In genomic region chr6:154430494-154430919, GRCh38 we compare ENCODE assay signal across 1 cellular context.
A peak's percentile ranks its signal among the peaks of the same experiment; 100 is the strongest.
TF ChIP-seq lines count a peak whose summit lies in the region.

No MANE protein-coding gene starts in this region.

TF ChIP-seq in HepG2, 621 proteins besides CTCF, POLR2A, EP300 and RAD21 (continued from another document and continues in another):
- TF ChIP-seq, protein P1, sequence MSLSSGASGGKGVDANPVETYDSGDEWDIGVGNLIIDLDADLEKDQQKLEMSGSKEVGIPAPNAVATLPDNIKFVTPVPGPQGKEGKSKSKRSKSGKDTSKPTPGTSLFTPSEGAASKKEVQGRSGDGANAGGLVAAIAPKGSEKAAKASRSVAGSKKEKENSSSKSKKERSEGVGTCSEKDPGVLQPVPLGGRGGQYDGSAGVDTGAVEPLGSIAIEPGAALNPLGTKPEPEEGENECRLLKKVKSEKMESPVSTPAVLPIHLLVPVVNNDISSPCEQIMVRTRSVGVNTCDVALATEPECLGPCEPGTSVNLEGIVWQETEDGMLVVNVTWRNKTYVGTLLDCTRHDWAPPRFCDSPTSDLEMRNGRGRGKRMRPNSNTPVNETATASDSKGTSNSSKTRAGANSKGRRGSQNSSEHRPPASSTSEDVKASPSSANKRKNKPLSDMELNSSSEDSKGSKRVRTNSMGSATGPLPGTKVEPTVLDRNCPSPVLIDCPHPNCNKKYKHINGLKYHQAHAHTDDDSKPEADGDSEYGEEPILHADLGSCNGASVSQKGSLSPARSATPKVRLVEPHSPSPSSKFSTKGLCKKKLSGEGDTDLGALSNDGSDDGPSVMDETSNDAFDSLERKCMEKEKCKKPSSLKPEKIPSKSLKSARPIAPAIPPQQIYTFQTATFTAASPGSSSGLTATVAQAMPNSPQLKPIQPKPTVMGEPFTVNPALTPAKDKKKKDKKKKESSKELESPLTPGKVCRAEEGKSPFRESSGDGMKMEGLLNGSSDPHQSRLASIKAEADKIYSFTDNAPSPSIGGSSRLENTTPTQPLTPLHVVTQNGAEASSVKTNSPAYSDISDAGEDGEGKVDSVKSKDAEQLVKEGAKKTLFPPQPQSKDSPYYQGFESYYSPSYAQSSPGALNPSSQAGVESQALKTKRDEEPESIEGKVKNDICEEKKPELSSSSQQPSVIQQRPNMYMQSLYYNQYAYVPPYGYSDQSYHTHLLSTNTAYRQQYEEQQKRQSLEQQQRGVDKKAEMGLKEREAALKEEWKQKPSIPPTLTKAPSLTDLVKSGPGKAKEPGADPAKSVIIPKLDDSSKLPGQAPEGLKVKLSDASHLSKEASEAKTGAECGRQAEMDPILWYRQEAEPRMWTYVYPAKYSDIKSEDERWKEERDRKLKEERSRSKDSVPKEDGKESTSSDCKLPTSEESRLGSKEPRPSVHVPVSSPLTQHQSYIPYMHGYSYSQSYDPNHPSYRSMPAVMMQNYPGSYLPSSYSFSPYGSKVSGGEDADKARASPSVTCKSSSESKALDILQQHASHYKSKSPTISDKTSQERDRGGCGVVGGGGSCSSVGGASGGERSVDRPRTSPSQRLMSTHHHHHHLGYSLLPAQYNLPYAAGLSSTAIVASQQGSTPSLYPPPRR (CRISPR knock-in tag; IDR thresholded peaks at IDR 0.05; ENCODE audit: borderline replicate concordance) = no peak; the same call in 1 of the 2 replicates
- no peak for TF ChIP-seq HDAC6 (IDR thresholded peaks at IDR 0.05; ENCODE audit: low read depth, low read length)
- TF ChIP-seq PCBP1 (IDR thresholded peaks at IDR 0.05; ENCODE audit: borderline replicate concordance, low read depth, low read length) = no peak
- no peak for TF ChIP-seq NFATC3 (CRISPR knock-in tag; IDR thresholded peaks at IDR 0.05)
- no peak for TF ChIP-seq CEBPB (IDR thresholded peaks at IDR 0.05; ENCODE audit: borderline replicate concordance, low read depth, low read length)
- no peak for TF ChIP-seq RFX5 (IDR thresholded peaks at IDR 0.05; ENCODE audit: low read depth, low read length)
- TF ChIP-seq SNAPC2 (CRISPR knock-in tag; IDR thresholded peaks at IDR 0.05) = no peak
- TF ChIP-seq REXO4 (CRISPR knock-in tag; IDR thresholded peaks at IDR 0.05; ENCODE audit: borderline replicate concordance) = no peak
- TF ChIP-seq, protein P2, sequence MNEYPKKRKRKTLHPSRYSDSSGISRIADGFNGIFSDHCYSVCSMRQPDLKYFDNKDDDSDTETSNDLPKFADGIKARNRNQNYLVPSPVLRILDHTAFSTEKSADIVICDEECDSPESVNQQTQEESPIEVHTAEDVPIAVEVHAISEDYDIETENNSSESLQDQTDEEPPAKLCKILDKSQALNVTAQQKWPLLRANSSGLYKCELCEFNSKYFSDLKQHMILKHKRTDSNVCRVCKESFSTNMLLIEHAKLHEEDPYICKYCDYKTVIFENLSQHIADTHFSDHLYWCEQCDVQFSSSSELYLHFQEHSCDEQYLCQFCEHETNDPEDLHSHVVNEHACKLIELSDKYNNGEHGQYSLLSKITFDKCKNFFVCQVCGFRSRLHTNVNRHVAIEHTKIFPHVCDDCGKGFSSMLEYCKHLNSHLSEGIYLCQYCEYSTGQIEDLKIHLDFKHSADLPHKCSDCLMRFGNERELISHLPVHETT (CRISPR knock-in tag; conservative IDR thresholded peaks at IDR 0.05) = no peak
- no peak for TF ChIP-seq DPF2 (CRISPR knock-in tag; IDR thresholded peaks at IDR 0.05; ENCODE audit: borderline replicate concordance, low read depth)
- TF ChIP-seq ZNF382 (CRISPR knock-in tag; IDR thresholded peaks at IDR 0.05; ENCODE audit: borderline replicate concordance) = no peak
- peak; percentile 72; the same call in 1 of the 2 replicates for TF ChIP-seq HMG20A (CRISPR knock-in tag; IDR thresholded peaks at IDR 0.05; ENCODE audit: borderline replicate concordance)
- TF ChIP-seq HMGA1 (CRISPR knock-in tag; conservative IDR thresholded peaks at IDR 0.05) = no peak
- no peak for TF ChIP-seq CCDC6 (CRISPR knock-in tag; IDR thresholded peaks at IDR 0.05)
- peak; percentile 26; the same call in 1 of the 2 replicates for TF ChIP-seq HDAC1 (CRISPR knock-in tag; IDR thresholded peaks at IDR 0.05)
- peak; percentile 14; the same call in 1 of the 2 replicates for TF ChIP-seq ZKSCAN8 (CRISPR knock-in tag; IDR thresholded peaks at IDR 0.05; ENCODE audit: borderline replicate concordance)
- TF ChIP-seq TAF1 (CRISPR knock-in tag; IDR thresholded peaks at IDR 0.05) = no peak
- TF ChIP-seq, protein P3, sequence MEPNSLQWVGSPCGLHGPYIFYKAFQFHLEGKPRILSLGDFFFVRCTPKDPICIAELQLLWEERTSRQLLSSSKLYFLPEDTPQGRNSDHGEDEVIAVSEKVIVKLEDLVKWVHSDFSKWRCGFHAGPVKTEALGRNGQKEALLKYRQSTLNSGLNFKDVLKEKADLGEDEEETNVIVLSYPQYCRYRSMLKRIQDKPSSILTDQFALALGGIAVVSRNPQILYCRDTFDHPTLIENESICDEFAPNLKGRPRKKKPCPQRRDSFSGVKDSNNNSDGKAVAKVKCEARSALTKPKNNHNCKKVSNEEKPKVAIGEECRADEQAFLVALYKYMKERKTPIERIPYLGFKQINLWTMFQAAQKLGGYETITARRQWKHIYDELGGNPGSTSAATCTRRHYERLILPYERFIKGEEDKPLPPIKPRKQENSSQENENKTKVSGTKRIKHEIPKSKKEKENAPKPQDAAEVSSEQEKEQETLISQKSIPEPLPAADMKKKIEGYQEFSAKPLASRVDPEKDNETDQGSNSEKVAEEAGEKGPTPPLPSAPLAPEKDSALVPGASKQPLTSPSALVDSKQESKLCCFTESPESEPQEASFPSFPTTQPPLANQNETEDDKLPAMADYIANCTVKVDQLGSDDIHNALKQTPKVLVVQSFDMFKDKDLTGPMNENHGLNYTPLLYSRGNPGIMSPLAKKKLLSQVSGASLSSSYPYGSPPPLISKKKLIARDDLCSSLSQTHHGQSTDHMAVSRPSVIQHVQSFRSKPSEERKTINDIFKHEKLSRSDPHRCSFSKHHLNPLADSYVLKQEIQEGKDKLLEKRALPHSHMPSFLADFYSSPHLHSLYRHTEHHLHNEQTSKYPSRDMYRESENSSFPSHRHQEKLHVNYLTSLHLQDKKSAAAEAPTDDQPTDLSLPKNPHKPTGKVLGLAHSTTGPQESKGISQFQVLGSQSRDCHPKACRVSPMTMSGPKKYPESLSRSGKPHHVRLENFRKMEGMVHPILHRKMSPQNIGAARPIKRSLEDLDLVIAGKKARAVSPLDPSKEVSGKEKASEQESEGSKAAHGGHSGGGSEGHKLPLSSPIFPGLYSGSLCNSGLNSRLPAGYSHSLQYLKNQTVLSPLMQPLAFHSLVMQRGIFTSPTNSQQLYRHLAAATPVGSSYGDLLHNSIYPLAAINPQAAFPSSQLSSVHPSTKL (CRISPR knock-in tag; IDR thresholded peaks at IDR 0.05) = peak; percentile 87
- no peak for TF ChIP-seq ZNF670 (CRISPR knock-in tag; IDR thresholded peaks at IDR 0.05; ENCODE audit: borderline replicate concordance)
- TF ChIP-seq FOXM1 (CRISPR knock-in tag; IDR thresholded peaks at IDR 0.05) = no peak
- TF ChIP-seq AGO2 (optimal IDR thresholded peaks at IDR 0.05; ENCODE audit: low read depth, low read length) = no peak
- no peak for TF ChIP-seq GRHL1 (CRISPR knock-in tag; conservative IDR thresholded peaks at IDR 0.05)
- no peak for TF ChIP-seq ZNF350 (CRISPR knock-in tag; IDR thresholded peaks at IDR 0.05; ENCODE audit: borderline replicate concordance, low read depth)
- peak; percentile 72 for TF ChIP-seq ZMYM4 (CRISPR knock-in tag; IDR thresholded peaks at IDR 0.05)
- no peak; the same call in 1 of the 2 replicates for TF ChIP-seq IKZF5 (CRISPR knock-in tag; IDR thresholded peaks at IDR 0.05)
- peak; percentile 29; the same call in 1 of the 2 replicates for TF ChIP-seq NR2F6 (IDR thresholded peaks at IDR 0.05)
- TF ChIP-seq NR2F6 (CRISPR knock-in tag; IDR thresholded peaks at IDR 0.05) = no peak
- TF ChIP-seq ZBTB40 (IDR thresholded peaks at IDR 0.05) = no peak
- TF ChIP-seq ZBTB40 (CRISPR knock-in tag; IDR thresholded peaks at IDR 0.05) = no peak; the same call in 1 of the 2 replicates
- TF ChIP-seq KLF9 (CRISPR knock-in tag; IDR thresholded peaks at IDR 0.05; ENCODE audit: low read depth) = no peak
- no peak for TF ChIP-seq ZNF556 (CRISPR knock-in tag; IDR thresholded peaks at IDR 0.05; ENCODE audit: borderline replicate concordance)
- TF ChIP-seq KDM1A (CRISPR knock-in tag; IDR thresholded peaks at IDR 0.05) = no peak
- TF ChIP-seq DR1 (CRISPR knock-in tag; IDR thresholded peaks at IDR 0.05) = no peak
- TF ChIP-seq BRD4 (CRISPR knock-in tag; IDR thresholded peaks at IDR 0.05) = no peak
- TF ChIP-seq SOX6 (IDR thresholded peaks at IDR 0.05) = no peak
- peak; percentile 81 for TF ChIP-seq SOX6 (CRISPR knock-in tag; IDR thresholded peaks at IDR 0.05)
- TF ChIP-seq, protein P4, sequence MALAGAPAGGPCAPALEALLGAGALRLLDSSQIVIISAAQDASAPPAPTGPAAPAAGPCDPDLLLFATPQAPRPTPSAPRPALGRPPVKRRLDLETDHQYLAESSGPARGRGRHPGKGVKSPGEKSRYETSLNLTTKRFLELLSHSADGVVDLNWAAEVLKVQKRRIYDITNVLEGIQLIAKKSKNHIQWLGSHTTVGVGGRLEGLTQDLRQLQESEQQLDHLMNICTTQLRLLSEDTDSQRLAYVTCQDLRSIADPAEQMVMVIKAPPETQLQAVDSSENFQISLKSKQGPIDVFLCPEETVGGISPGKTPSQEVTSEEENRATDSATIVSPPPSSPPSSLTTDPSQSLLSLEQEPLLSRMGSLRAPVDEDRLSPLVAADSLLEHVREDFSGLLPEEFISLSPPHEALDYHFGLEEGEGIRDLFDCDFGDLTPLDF (CRISPR knock-in tag; IDR thresholded peaks at IDR 0.05) = no peak
- TF ChIP-seq ZKSCAN5 (CRISPR knock-in tag; IDR thresholded peaks at IDR 0.05) = no peak
